In the genomic region with DNA sequence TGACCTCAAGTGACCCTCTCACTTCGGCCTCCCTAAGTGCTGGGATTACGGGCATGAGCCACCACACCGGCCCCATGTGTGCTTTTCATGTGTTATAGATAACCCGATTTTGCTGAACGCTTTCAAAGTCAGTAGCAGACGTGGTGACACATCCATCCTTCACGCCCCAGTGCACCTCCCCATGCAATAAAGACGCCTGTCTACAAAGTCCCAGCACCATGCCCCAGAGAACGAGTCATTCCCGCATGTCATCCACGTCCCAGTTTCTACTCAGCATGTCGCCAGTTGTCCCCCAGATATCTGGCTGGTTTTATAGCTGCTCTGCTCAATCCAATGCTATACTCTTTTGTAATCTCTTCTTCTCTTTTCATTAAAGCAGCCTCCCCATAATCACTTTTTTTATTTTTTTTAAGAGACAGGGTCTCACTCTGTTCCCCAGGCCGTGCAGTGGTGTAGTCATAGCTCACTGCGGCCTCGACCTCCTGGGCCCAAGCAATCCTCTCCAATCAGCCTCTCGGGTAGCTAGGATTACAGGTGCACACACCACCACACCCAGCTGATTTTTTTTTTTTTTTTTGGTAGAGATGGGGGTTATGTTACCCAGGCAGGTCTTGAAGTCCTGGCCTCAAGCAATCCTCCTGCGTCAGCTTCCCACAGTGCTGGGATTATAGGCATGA, we compare ENCODE assay signal across 8 cellular contexts. TPM values are rescaled to one million over a fixed set of nuclear protein-coding genes. Genes with fewer than 3 reads are reported as not detected.
DNase-seq lines count a peak whose midpoint lies in the region; ATAC-seq and TF ChIP-seq lines count a peak whose summit lies in the region.

No MANE protein-coding gene starts in this region.

- 88 to 96% methylated on average over 16 to 17 of the region's 17 CpGs for WGBS in body of pancreas, 2 donors

- no peak overlapping the region for H3K4me3 ChIP-seq in epithelial cell of proximal tubule (ENCODE audit: low read depth, low read length)
- H3K4me3 ChIP-seq in body of pancreas, result no peak overlapping the region

- TF ChIP-seq POLR2A in body of pancreas (IDR thresholded peaks at IDR 0.05), result no peak

- intact Hi-C loops in body of pancreas (cut with DNase I), result loop anchor here (10.0 kb wide), 1 partner anchor 46 kb away; a partner anchor contains a TSS

- H3K9me3 ChIP-seq in body of pancreas, result no peaks in the 10 kb centered on the region

- in situ Hi-C loops in Caki2 (cut with HindIII; ENCODE audit: low pct_unique_long_range_greater_than_20kb, low sequenced_read_pairs), result no loop called here

- ATAC-seq in body of pancreas, result no peak

- H3K36me3 ChIP-seq in body of pancreas (replicated peaks in 1 of 2; ENCODE audit: insufficient read depth in 1 of 2, low read depth in 2 of 2), result peaks cover 0 to 2% of the 10 kb centered on the region in 2 donors

- CTCF ChIA-PET in HEK293T (lab: Yijun Ruan, JAX), result interaction anchor here (0.9 kb wide), 1 partner anchor 43 kb away, joined by 3 read pairs; a partner anchor contains a TSS

- POLR2A ChIA-PET in HEK293T (lab: Yijun Ruan, JAX), result no interaction called here

- DNase-seq in Caki2 (ENCODE audit: low read depth) (peak; percentile 90), HEK293T (ENCODE audit: extremely low spot score) (peak; percentile 47), T-helper 22 cell (ENCODE audit: low read depth) (peak; percentile 45), epithelial cell of proximal tubule (ENCODE audit: low read depth) (peak; percentile 53), NCI-H2081 treated with DMSO at 0.1 percent for 48 hours (lab: John Stamatoyannopoulos, UW) (no peak), body of pancreas (no peak), iPS-NIHi11 (ENCODE audit: low spot score) (no peak)
- DNase-seq in stimulated activated CD8-positive, alpha-beta memory T cell treated with anti-CD3 and anti-CD28 coated beads, Interleukin-4, amount 100 ng/mL, for 4 hours (ENCODE audit: low read depth in 2 of 2, low spot score in 1 of 2), result peak; percentile 22 to 24

- TF ChIP-seq CTCF in epithelial cell of proximal tubule (conservative IDR thresholded peaks at IDR 0.05; ENCODE audit: low read depth, low read length) (no peak), body of pancreas (IDR thresholded peaks at IDR 0.05) (no peak)

- H3K27me3 ChIP-seq in body of pancreas, result no peaks in the 10 kb centered on the region

- peaks cover 30% of the 10 kb centered on the region for H3K4me1 ChIP-seq in body of pancreas

- H3K27ac ChIP-seq in body of pancreas, result peak overlapping the region in 2 of 4 donors; percentile 33 to 34

TF ChIP-seq in HEK293T, 16 proteins besides CTCF, POLR2A, EP300 and RAD21:
- TF ChIP-seq FOXK2 (IDR thresholded peaks at IDR 0.05), result no peak
- no peak for TF ChIP-seq L3MBTL2 (conservative IDR thresholded peaks at IDR 0.05)
- TF ChIP-seq, protein P1, sequence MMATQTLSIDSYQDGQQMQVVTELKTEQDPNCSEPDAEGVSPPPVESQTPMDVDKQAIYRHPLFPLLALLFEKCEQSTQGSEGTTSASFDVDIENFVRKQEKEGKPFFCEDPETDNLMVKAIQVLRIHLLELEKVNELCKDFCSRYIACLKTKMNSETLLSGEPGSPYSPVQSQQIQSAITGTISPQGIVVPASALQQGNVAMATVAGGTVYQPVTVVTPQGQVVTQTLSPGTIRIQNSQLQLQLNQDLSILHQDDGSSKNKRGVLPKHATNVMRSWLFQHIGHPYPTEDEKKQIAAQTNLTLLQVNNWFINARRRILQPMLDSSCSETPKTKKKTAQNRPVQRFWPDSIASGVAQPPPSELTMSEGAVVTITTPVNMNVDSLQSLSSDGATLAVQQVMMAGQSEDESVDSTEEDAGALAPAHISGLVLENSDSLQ (IDR thresholded peaks at IDR 0.05), result peak; percentile 65
- peak; percentile 47; the same call in 1 of the 2 replicates for TF ChIP-seq ZNF384 (IDR thresholded peaks at IDR 0.05)

RNA-seq across cellular contexts. Expression of a gene that starts 42.5 kb away (rescaled TPM):
- total RNA-seq in Caki2 (2014; rRNA removed; shearing (Covaris generic); ENCODE audit: low replicate concordance), result 331 and 362 TPM in 2 replicates
- total RNA-seq in epithelial cell of proximal tubule (94.5 and 103 TPM in 2 replicates), body of pancreas (100 to 1,000 TPM in 1 of 2 donors, 10 to 100 TPM in 1; 98.6 to 158 TPM)

RNA-seq across cellular contexts. Expression of a gene that starts 59.2 kb away (rescaled TPM):
- total RNA-seq in Caki2 (2014; rRNA removed; shearing (Covaris generic); ENCODE audit: low replicate concordance), result 32.2 and 57.9 TPM in 2 replicates
- 21.7 and 33.4 TPM in 2 replicates for total RNA-seq in epithelial cell of proximal tubule
- 10 to 100 TPM; 71.6 to 89.7 TPM for total RNA-seq in body of pancreas

Comparison
In these comparisons a context has a peak if more than half of its experiments do, and no peak if none do; other contexts are left out.
1. DNase-seq: peak in Caki2 (single experiment), HEK293T (single experiment), T-helper 22 cell (single experiment), epithelial cell of proximal tubule (single experiment) and stimulated activated CD8-positive, alpha-beta memory T cell treated with anti-CD3 and anti-CD28 coated beads, Interleukin-4, amount 100 ng/mL, for 4 hours (2 of 2); none in NCI-H2081 treated with DMSO at 0.1 percent for 48 hours (single experiment), body of pancreas (0 of 4) and iPS-NIHi11 (single experiment).